In genomic region chr2:204470621-204471196, GRCh38 we compare ENCODE assay signal across 29 cellular contexts.
"Had no signal": no experiment of that assay in that cellular context is flagged by ENCODE, and none has a peak within 500 bp of the region (broad histone marks: within the 10 kb centered on the region; RNA-seq: fewer than 3 reads in every experiment).

No MANE protein-coding gene starts in this region.

- FAIRE-seq: astrocyte, endometrium, endothelial cell of umbilical vein had no signal

- DNase-seq: activated CD4-positive, alpha-beta T cell treated with anti-CD3 and anti-CD28 coated beads for 1 hour; activated CD4-positive, alpha-beta T cell treated with anti-CD3 and anti-CD28 coated beads for 4 hours; activated CD4-positive, alpha-beta T cell treated with anti-CD3 and anti-CD28 coated beads, Interleukin-2, amount 50 U/mL, for 1 hour; activated CD4-positive, alpha-beta T cell treated with anti-CD3 and anti-CD28 coated beads, Interleukin-2, amount 50 U/mL, for 48 hours; activated CD8-positive, alpha-beta memory T cell treated with anti-CD3 and anti-CD28 coated beads for 24 hours; activated CD8-positive, alpha-beta T cell treated with anti-CD3 and anti-CD28 coated beads for 36 hours; activated effector memory CD4-positive, alpha-beta T cell treated with Interleukin-2 at 50 U/mL for 16 hours; activated gamma-delta T cell treated with Interleukin-2 at 50 U/mL for 16 hours; activated naive CD4-positive, alpha-beta T cell treated with anti-CD3 and anti-CD28 coated beads, Interleukin-2, amount 50 U/mL, for 16 hours; activated naive CD4-positive, alpha-beta T cell treated with Interleukin-2 at 50 U/mL for 16 hours; activated T-cell treated with anti-CD3 and anti-CD28 coated beads, Interleukin-2, amount 50 U/mL, for 4 hours; amniotic stem cell; anterior cingulate cortex; caudate nucleus; colonic mucosa; effector CD8-positive, alpha-beta T cell; esophagus squamous epithelium; foreskin melanocyte; glutamatergic neuron; heart left ventricle; T-helper 1 cell; T-helper 17 cell; T1000 had no signal

- H3K9me3 ChIP-seq: colonic mucosa, esophagus squamous epithelium, heart left ventricle had no signal

- H3K36me3 ChIP-seq: colonic mucosa, esophagus squamous epithelium, heart left ventricle had no signal

- ATAC-seq: activated CD8-positive, alpha-beta T cell treated with anti-CD3 and anti-CD28 coated beads for 36 hours; activated T-cell treated with anti-CD3 and anti-CD28 coated beads, Interleukin-2, amount 50 U/mL, for 4 hours; activated T-helper 17 cell treated with anti-CD3 and anti-CD28 coated beads, Interleukin-2, amount 50 U/mL, for 72 hours; heart left ventricle; T-helper 17 cell; WTC11 had no signal

- H3K27me3 ChIP-seq: colonic mucosa, heart left ventricle had no signal

- H3K4me1 ChIP-seq: colonic mucosa, heart left ventricle had no signal

- H3K4me3 ChIP-seq: colonic mucosa, esophagus squamous epithelium, heart left ventricle had no signal

- H3K27ac ChIP-seq: colonic mucosa, epithelial cell of prostate, esophagus squamous epithelium, heart left ventricle had no signal
